ENCODE assay signal across 8 cellular contexts in genomic region chr6:150072201-150072600, GRCh38.
DNase-seq lines count a peak whose midpoint lies in the region; ATAC-seq, FAIRE-seq and TF ChIP-seq lines count a peak whose summit lies in the region.

No MANE protein-coding gene starts in this region.

- FAIRE-seq in RCC 7860 (lab: Jason Lieb, UNC) = no peak

- no peaks in the 10 kb centered on the region for H3K27me3 ChIP-seq in brain microvascular endothelial cell (replicated peaks)

- H3K4me3 ChIP-seq in brain microvascular endothelial cell (ENCODE audit: low read depth, low read length) = no peak overlapping the region

- in situ Hi-C loops in brain microvascular endothelial cell (cut with HindIII; ENCODE audit: low pct_ligation_motif_present, low sequenced_read_pairs) = no loop called here

- peak; percentile 24 for DNase-seq in SIG-M5 treated with dmso at 0.1 percent for 504 hours (lab: John Stamatoyannopoulos, UW; ENCODE audit: unreplicated experiment)
- no peak for DNase-seq in SIG-M5 (lab: John Stamatoyannopoulos, UW)
- peak; percentile 52 for DNase-seq in RCC 7860 (ENCODE audit: low spot score)
- peak; percentile 35 for DNase-seq in brain microvascular endothelial cell
- DNase-seq in stimulated activated CD4-positive, alpha-beta T cell treated with anti-CD3 and anti-CD28 coated beads, Interleukin-1b, Interleukin-23, amount 100 ng/mL, for 48 hours = peak; percentile 49
- no peak for DNase-seq in substantia nigra (lab: John Stamatoyannopoulos, UW)
- no peak for DNase-seq in NCI-H1092 (lab: John Stamatoyannopoulos, UW)

- ATAC-seq in HG03280 (IDR thresholded peaks at IDR 0.05; ENCODE audit: unreplicated experiment) = no peak

- no peaks in the 10 kb centered on the region for H3K36me3 ChIP-seq in brain microvascular endothelial cell (replicated peaks)

- no peak overlapping the region for H3K27ac ChIP-seq in brain microvascular endothelial cell
- no peak overlapping the region for H3K27ac ChIP-seq in substantia nigra (ENCODE audit: low read depth, low read length, poor library complexity, severe bottlenecking)

- no peak for TF ChIP-seq CTCF in brain microvascular endothelial cell (IDR thresholded peaks at IDR 0.05; ENCODE audit: low read depth, low read length, missing control alignments)

Comparison
In these comparisons a context has a peak if more than half of its experiments do, and no peak if none do; other contexts are left out.
1. DNase-seq: peak in SIG-M5 treated with dmso at 0.1 percent for 504 hours (single experiment), RCC 7860 (single experiment), brain microvascular endothelial cell (single experiment) and stimulated activated CD4-positive, alpha-beta T cell treated with anti-CD3 and anti-CD28 coated beads, Interleukin-1b, Interleukin-23, amount 100 ng/mL, for 48 hours (single experiment); none in SIG-M5 (single experiment), substantia nigra (0 of 49) and NCI-H1092 (single experiment).